Comparison of ENCODE assay signal across 26 cellular contexts in the genomic region with DNA sequence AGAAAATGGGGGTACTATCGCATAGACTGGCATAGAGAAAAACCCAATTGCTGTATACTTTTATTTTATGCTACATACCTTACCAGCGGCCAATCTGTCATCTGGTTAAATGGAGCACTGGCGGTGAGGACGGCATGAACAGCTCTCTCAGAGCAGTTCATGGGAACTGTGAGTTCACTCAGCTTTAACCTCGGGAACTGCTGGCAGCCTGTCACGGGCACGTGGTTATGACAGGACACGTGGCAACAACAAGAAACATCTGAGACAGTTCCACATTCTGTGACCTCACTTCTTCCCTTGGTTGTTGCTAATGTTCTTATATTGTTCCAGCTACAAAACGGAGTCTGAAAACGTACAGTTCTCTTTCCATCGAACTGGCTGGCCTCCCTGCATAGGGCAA.
DNase-seq lines count a peak whose midpoint lies in the region; ATAC-seq, FAIRE-seq and TF ChIP-seq lines count a peak whose summit lies in the region.
"Had no signal": no experiment of that assay in that cellular context is flagged by ENCODE, and none has a peak within 500 bp of the region (broad histone marks: within the 10 kb centered on the region; RNA-seq: fewer than 3 reads in every experiment).

No MANE protein-coding gene starts in this region.

- no peak for TF ChIP-seq EP300 in HepG2 (IDR thresholded peaks at IDR 0.05; ENCODE audit: low read depth in 2 of 2, low read length in 2 of 2)
- no peak for TF ChIP-seq EP300 in HepG2 (CRISPR knock-in tag; IDR thresholded peaks at IDR 0.05; ENCODE audit: borderline replicate concordance)

- POLR2A ChIA-PET in HepG2 (lab: Yijun Ruan, JAX), result no interaction called here

- in situ Hi-C loops in HepG2 (cut with HindIII; ENCODE audit: extremely low pct_ligation_motif_present, low pct_unique_long_range_greater_than_20kb), result no loop called here

- no peaks in the 10 kb centered on the region for H3K79me2 ChIP-seq in HepG2 (ENCODE audit: insufficient read depth, low read length)

- ATAC-seq in HepG2, result no peak
- ATAC-seq: CD8-positive, alpha-beta T cell; GM23338; PC-3 had no signal

- CTCF ChIA-PET in HepG2 (lab: Yijun Ruan, JAX; ENCODE audit: low intra/inter-chr PET ratio, low total read pairs), result no interaction called here

- H3K9me3 ChIP-seq in HepG2 (ENCODE audit: low read length), result no peaks in the 10 kb centered on the region
- H3K9me3 ChIP-seq in spleen, result no peaks in the 10 kb centered on the region
- H3K9me3 ChIP-seq: Caco-2, SK-N-SH had no signal

- WGBS in HepG2 (ENCODE audit: low lambda C conversion rate), result 27% methylated on average over 5 of the region's 11 CpGs
- 73 to 83% (median 76%) methylated on average over 11 of the region's 11 CpGs for WGBS in spleen, 5 donors

- H3K27ac ChIP-seq in HepG2 (ENCODE audit: extremely low read length, insufficient read depth, low read length) (no peak overlapping the region), spleen (no peak overlapping the region)
- H3K27ac ChIP-seq: KMS-11 had no signal

- TF ChIP-seq RAD21 in HepG2 (CRISPR knock-in tag; IDR thresholded peaks at IDR 0.05), result no peak

- no peak overlapping the region for H2AFZ ChIP-seq in HepG2 (ENCODE audit: low read length)
- H2AFZ ChIP-seq: GM23338 had no signal

- no peaks in the 10 kb centered on the region for H3K36me3 ChIP-seq in HepG2 (replicated peaks in 1 of 2; ENCODE audit: control insufficient read depth in 1 of 2, insufficient read depth in 2 of 2, low read length in 2 of 2)
- H3K36me3 ChIP-seq in spleen, result no peaks in the 10 kb centered on the region

- intact Hi-C loops in HepG2 (cut with micrococcal nuclease; ENCODE audit: unreplicated experiment) (no loop called here), spleen (cut with DNase I; ENCODE audit: low total_unique reads) (no loop called here)

- H3K4me1 ChIP-seq in HepG2 (ENCODE audit: insufficient read depth, low read length), result no peaks in the 10 kb centered on the region
- no peaks in the 10 kb centered on the region for H3K4me1 ChIP-seq in spleen
- H3K4me1 ChIP-seq: Caco-2 had no signal

- no peaks in the 10 kb centered on the region; a peak in 1 of 5 replicates for H3K27me3 ChIP-seq in HepG2 (ENCODE audit: control insufficient read depth in 1 of 2, insufficient read depth in 2 of 2, low read length in 2 of 2)
- H3K27me3 ChIP-seq in spleen (replicated peaks in 1 of 7), result no peaks in the 10 kb centered on the region

- no peaks in the 10 kb centered on the region for H4K20me1 ChIP-seq in HepG2 (ENCODE audit: insufficient read depth, low read length)

- FAIRE-seq in HTR-8/SVneo (lab: Jason Lieb, UNC) (peak; percentile 72), HepG2 (lab: Jason Lieb, UNC) (no peak)
- FAIRE-seq: G401.6 had no signal

- DNase-seq in HTR-8/SVneo (ENCODE audit: insufficient read length, low spot score) (no peak), RPMI7951 (ENCODE audit: low read depth) (peak; percentile 4), glomerular visceral epithelial cell (ENCODE audit: extremely low spot score) (peak; percentile 2), HepG2 (ENCODE audit: low spot score) (no peak), NCI-H1436 (lab: John Stamatoyannopoulos, UW) (no peak), dermis blood vessel endothelial cell (no peak), spleen (no peak), NCI-H1436 treated with DMSO at 0.1 percent for 48 hours (lab: John Stamatoyannopoulos, UW) (no peak)
- DNase-seq: Caco-2; CD8-positive, alpha-beta T cell; H9; HFFc6; NCI-H1092 treated with DMSO at 0.1 percent for 48 hours; NCI-H146; NCI-H2029; NCI-H446; NCI-H524 treated with DMSO at 0.1 percent for 48 hours; NCI-H82; NK-92 treated with Interleukin-12 subunit alpha and Interleukin-12 subunit beta, amount 100 ng/mL, for 24 hours; PC-3; RPMI8226; SHP77 treated with DMSO at 0.1 percent for 48 hours; SK-N-SH had no signal

- H3K4me3 ChIP-seq in HepG2 (replicated peaks in 1 of 3; ENCODE audit: insufficient read depth in 1 of 3, low read depth in 2 of 3, low read length in 3 of 3), result no peak overlapping the region
- H3K4me3 ChIP-seq in spleen, result no peak overlapping the region
- H3K4me3 ChIP-seq: GM23338 had no signal

- no TSS peak for BruUV-seq in HepG2 (replicated peaks; lab: Mats Ljungman, UMichigan)

- no peak for TF ChIP-seq POLR2A in HepG2 (IDR thresholded peaks at IDR 0.05; ENCODE audit: insufficient read depth in 1 of 2, low read depth in 2 of 2, low read length in 2 of 2)
- no peak for TF ChIP-seq POLR2A in spleen (IDR thresholded peaks at IDR 0.05)

- TF ChIP-seq CTCF in HepG2 (CRISPR knock-in tag; IDR thresholded peaks at IDR 0.05) (no peak), spleen (IDR thresholded peaks at IDR 0.05 in 8 of 11, conservative IDR thresholded peaks at IDR 0.05 in 3 of 11) (no peak)

- no peak overlapping the region for H3K4me2 ChIP-seq in HepG2 (ENCODE audit: low read depth, low read length)
- H3K4me2 ChIP-seq: GM23338, KMS-11, SK-N-SH had no signal

- no peak overlapping the region for H3K9ac ChIP-seq in HepG2 (ENCODE audit: insufficient read depth, low read depth, low read length)
- H3K9ac ChIP-seq: KMS-11, SK-N-SH had no signal

TF ChIP-seq in HepG2, 621 proteins besides CTCF, POLR2A, EP300 and RAD21:
- TF ChIP-seq, protein P1, sequence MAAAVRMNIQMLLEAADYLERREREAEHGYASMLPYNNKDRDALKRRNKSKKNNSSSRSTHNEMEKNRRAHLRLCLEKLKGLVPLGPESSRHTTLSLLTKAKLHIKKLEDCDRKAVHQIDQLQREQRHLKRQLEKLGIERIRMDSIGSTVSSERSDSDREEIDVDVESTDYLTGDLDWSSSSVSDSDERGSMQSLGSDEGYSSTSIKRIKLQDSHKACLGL (CRISPR knock-in tag; IDR thresholded peaks at IDR 0.05), result no peak
- TF ChIP-seq CREB1 (IDR thresholded peaks at IDR 0.05), result peak; percentile 31
- no peak for TF ChIP-seq CREB1 (CRISPR knock-in tag; IDR thresholded peaks at IDR 0.05)
- no peak for TF ChIP-seq TAF1 (CRISPR knock-in tag; IDR thresholded peaks at IDR 0.05)
- TF ChIP-seq HES4 (CRISPR knock-in tag; IDR thresholded peaks at IDR 0.05; ENCODE audit: borderline replicate concordance), result no peak
- no peak for TF ChIP-seq RORA (CRISPR knock-in tag; IDR thresholded peaks at IDR 0.05)
- TF ChIP-seq DNMT3B (CRISPR knock-in tag; conservative IDR thresholded peaks at IDR 0.05), result no peak
- TF ChIP-seq, protein P2, sequence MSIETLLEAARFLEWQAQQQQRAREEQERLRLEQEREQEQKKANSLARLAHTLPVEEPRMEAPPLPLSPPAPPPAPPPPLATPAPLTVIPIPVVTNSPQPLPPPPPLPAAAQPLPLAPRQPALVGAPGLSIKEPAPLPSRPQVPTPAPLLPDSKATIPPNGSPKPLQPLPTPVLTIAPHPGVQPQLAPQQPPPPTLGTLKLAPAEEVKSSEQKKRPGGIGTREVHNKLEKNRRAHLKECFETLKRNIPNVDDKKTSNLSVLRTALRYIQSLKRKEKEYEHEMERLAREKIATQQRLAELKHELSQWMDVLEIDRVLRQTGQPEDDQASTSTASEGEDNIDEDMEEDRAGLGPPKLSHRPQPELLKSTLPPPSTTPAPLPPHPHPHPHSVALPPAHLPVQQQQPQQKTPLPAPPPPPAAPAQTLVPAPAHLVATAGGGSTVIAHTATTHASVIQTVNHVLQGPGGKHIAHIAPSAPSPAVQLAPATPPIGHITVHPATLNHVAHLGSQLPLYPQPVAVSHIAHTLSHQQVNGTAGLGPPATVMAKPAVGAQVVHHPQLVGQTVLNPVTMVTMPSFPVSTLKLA (IDR thresholded peaks at IDR 0.05), result peak; percentile 70
- no peak for TF ChIP-seq SMARCC2 (IDR thresholded peaks at IDR 0.05)
- TF ChIP-seq AKAP8 (CRISPR knock-in tag; IDR thresholded peaks at IDR 0.05), result no peak
- TF ChIP-seq TBP (CRISPR knock-in tag; IDR thresholded peaks at IDR 0.05), result no peak
- TF ChIP-seq ZNF256 (CRISPR knock-in tag; conservative IDR thresholded peaks at IDR 0.05), result no peak
- no peak for TF ChIP-seq SYNCRIP (IDR thresholded peaks at IDR 0.05; ENCODE audit: insufficient read depth, low read depth, low read length)
- no peak for TF ChIP-seq JDP2 (CRISPR knock-in tag; IDR thresholded peaks at IDR 0.05; ENCODE audit: borderline replicate concordance)
- TF ChIP-seq RFX3 (CRISPR knock-in tag; IDR thresholded peaks at IDR 0.05), result no peak

Comparison
In these comparisons a context has a peak if more than half of its experiments do, and no peak if none do; other contexts are left out.
1. DNase-seq: peak in RPMI7951 (single experiment) and glomerular visceral epithelial cell (single experiment); none in HTR-8/SVneo (single experiment), HepG2 (single experiment), NCI-H1436 (single experiment), dermis blood vessel endothelial cell (single experiment), spleen (single experiment) and NCI-H1436 treated with DMSO at 0.1 percent for 48 hours (single experiment).